Comparison of ENCODE assay signal across 9 cellular contexts in the genomic region with DNA sequence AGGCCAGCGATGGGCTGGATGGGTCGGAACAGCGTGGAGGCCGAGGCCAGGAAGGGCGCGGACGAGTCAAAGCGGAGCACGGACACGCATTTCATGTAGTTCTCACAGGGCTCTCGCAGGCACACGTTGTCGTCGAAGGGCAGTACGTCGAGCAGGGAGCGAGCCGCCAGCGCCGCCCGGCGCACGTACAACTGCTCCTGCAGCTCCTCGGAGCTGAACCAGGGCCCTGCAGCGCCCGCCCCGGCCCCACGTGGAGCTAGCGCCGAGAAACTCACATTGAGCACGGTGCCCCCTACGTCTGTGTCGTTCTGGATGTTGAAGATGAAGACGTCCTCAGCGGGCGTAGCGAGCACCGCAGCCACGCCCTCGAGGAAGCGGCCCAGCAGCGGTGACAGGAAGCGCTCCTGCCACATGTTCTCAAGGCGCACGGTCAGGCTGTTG. TPM values are rescaled to one million over a fixed set of nuclear protein-coding genes. Genes with fewer than 3 reads are reported as not detected.
DNase-seq lines count a peak whose midpoint lies in the region; ATAC-seq and TF ChIP-seq lines count a peak whose summit lies in the region.
"Had no signal": no experiment of that assay in that cellular context is flagged by ENCODE, and none has a peak within 500 bp of the region (broad histone marks: within the 10 kb centered on the region; RNA-seq: fewer than 3 reads in every experiment).

No MANE protein-coding gene starts in this region.

- peak overlapping the region; percentile 53; the same call in 1 of the 2 replicates for H3K4me3 ChIP-seq in GM08714 (ENCODE audit: low read length)
- peak overlapping the region; percentile 42 to 76 (median 53) for H3K4me3 ChIP-seq in esophagus squamous epithelium
- no peak overlapping the region for H3K4me3 ChIP-seq in smooth muscle cell
- H3K4me3 ChIP-seq in WERI-Rb-1 (ENCODE audit: low read depth, low read length) = no peak overlapping the region

- no peak for TF ChIP-seq CTCF in activated B cell treated with CpG ODN at 0.5 μM for 24 hours (IDR thresholded peaks at IDR 0.05)
- TF ChIP-seq CTCF in esophagus squamous epithelium (IDR thresholded peaks at IDR 0.05) = no peak
- TF ChIP-seq CTCF in smooth muscle cell (IDR thresholded peaks at IDR 0.05; ENCODE audit: borderline replicate concordance, insufficient read depth, poor library complexity, severe bottlenecking) = no peak
- TF ChIP-seq CTCF in WERI-Rb-1 (IDR thresholded peaks at IDR 0.05; ENCODE audit: low read depth, low read length) = no peak

- POLR2A ChIA-PET in activated B cell treated with CpG ODN at 0.5 μM for 24 hours (lab: Charles Lee) = interaction anchor here (1.0 to 1.4 kb wide), 4 partner anchors 21 to 416 kb away, joined by 3 to 4 read pairs (median 3); a partner anchor contains a TSS

- H3K36me3 Mint-ChIP-seq in activated B cell treated with CpG ODN at 0.5 μM for 24 hours (ENCODE audit: low read depth) = no peaks in the 10 kb centered on the region

- WGBS in esophagus squamous epithelium, 2 donors = 54 to 69% methylated on average over 13 to 31 of the region's 45 CpGs
- WGBS in smooth muscle cell (ENCODE audit: low lambda C conversion rate) = 76% methylated on average over 45 of the region's 45 CpGs

- no peaks in the 10 kb centered on the region for H3F3A ChIP-seq in smooth muscle cell (ENCODE audit: low read depth)

- H3K4me1 Mint-ChIP-seq in activated B cell treated with CpG ODN at 0.5 μM for 24 hours = peaks cover 19% of the 10 kb centered on the region

- in situ Hi-C loops in G401 (cut with HindIII; ENCODE audit: low sequenced_read_pairs) = no loop called here

- peaks cover 20 to 29% (median 24%) of the 10 kb centered on the region in 3 donors for H3K4me1 ChIP-seq in esophagus squamous epithelium
- H3K4me1 ChIP-seq in smooth muscle cell (ENCODE audit: low read depth) = peaks cover 4% of the 10 kb centered on the region

- no peak for TF ChIP-seq POLR2A in esophagus squamous epithelium (IDR thresholded peaks at IDR 0.05)

- H3K27ac Mint-ChIP-seq in activated B cell treated with CpG ODN at 0.5 μM for 24 hours = no peak overlapping the region

- DNase-seq in activated B cell treated with CpG ODN at 0.5 μM for 24 hours = no peak
- DNase-seq in esophagus squamous epithelium (lab: John Stamatoyannopoulos, UW) = no peak
- no peak for DNase-seq in smooth muscle cell (lab: John Stamatoyannopoulos, UW; ENCODE audit: unreplicated experiment)
- no peak for DNase-seq in WERI-Rb-1
- DNase-seq in NCI-H748 treated with DMSO at 0.1 percent for 48 hours (lab: John Stamatoyannopoulos, UW) = no peak
- DNase-seq in G401 (ENCODE audit: low spot score) = no peak
- no peak for DNase-seq in occipital lobe (lab: John Stamatoyannopoulos, UW)

- no peaks in the 10 kb centered on the region for H3K79me2 ChIP-seq in smooth muscle cell (ENCODE audit: low read depth)

- H3K4me2 ChIP-seq in smooth muscle cell = peak overlapping the region; percentile 90

- CTCF ChIA-PET in activated B cell treated with CpG ODN at 0.5 μM for 24 hours (lab: Charles Lee) = interaction anchor here (1.8 kb wide), 1 partner anchor 256 kb away, joined by 7 read pairs; no protein-coding TSS in a partner anchor

- H3K27ac ChIP-seq in esophagus squamous epithelium (peak overlapping the region in 3 of 4 donors; percentile 43 to 86 (median 76)), smooth muscle cell (ENCODE audit: low read depth) (no peak overlapping the region), WERI-Rb-1 (no peak overlapping the region)

- no peaks in the 10 kb centered on the region for H3K9me3 ChIP-seq in esophagus squamous epithelium
- H3K9me3 ChIP-seq in smooth muscle cell (replicated peaks; ENCODE audit: low read depth) = no peaks in the 10 kb centered on the region
- H3K9me3 ChIP-seq in WERI-Rb-1 (ENCODE audit: severe bottlenecking) = peaks cover 19% of the 10 kb centered on the region

- H3K36me3 ChIP-seq in esophagus squamous epithelium = no peaks in the 10 kb centered on the region
- H3K36me3 ChIP-seq in smooth muscle cell (ENCODE audit: low read depth) = no peaks in the 10 kb centered on the region
- peaks cover 94% of the 10 kb centered on the region for H3K36me3 ChIP-seq in WERI-Rb-1

- no peak overlapping the region for H3K9ac ChIP-seq in smooth muscle cell (ENCODE audit: low read depth)

- no peak overlapping the region for H2AFZ ChIP-seq in smooth muscle cell (ENCODE audit: low read depth)

- peak overlapping the region; percentile 78 for H3K4me3 Mint-ChIP-seq in activated B cell treated with CpG ODN at 0.5 μM for 24 hours

- H4K20me1 ChIP-seq in smooth muscle cell (ENCODE audit: low read depth) = peaks cover 2% of the 10 kb centered on the region

- no peaks in the 10 kb centered on the region for H3K9me3 Mint-ChIP-seq in activated B cell treated with CpG ODN at 0.5 μM for 24 hours

- no peak for ATAC-seq in activated B cell treated with CpG ODN at 0.5 μM for 24 hours (ENCODE audit: low read depth)

- intact Hi-C loops in activated B cell treated with CpG ODN at 0.5 μM for 24 hours (cut with micrococcal nuclease) = loop anchor here (1.0 to 2.0 kb wide), 5 partner anchors 22 to 256 kb away; a partner anchor contains a TSS
- intact Hi-C loops in esophagus squamous epithelium (cut with DNase I) = no loop called here

- H3K27me3 Mint-ChIP-seq in activated B cell treated with CpG ODN at 0.5 μM for 24 hours = peaks cover 13% of the 10 kb centered on the region

- H3K27me3 ChIP-seq in esophagus squamous epithelium (peaks cover 0 to 58% (median under 1%) of the 10 kb centered on the region in 4 donors), smooth muscle cell (ENCODE audit: low read depth) (no peaks in the 10 kb centered on the region), WERI-Rb-1 (ENCODE audit: insufficient read depth, low read depth, severe bottlenecking) (no peaks in the 10 kb centered on the region)

RNA-seq across cellular contexts. Expression of a gene that starts 5.8 kb away (rescaled TPM):
- total RNA-seq in activated B cell treated with CpG ODN at 0.5 μM for 24 hours (1.5 and 2.3 TPM in 2 replicates), esophagus squamous epithelium (under 1 TPM; 0.31 to 0.76 (median 0.45) TPM), smooth muscle cell (2.5 and 3.1 TPM in 2 replicates), occipital lobe (34.5 TPM)
- 1.5 and 2.4 TPM in 2 replicates for polyA plus RNA-seq in smooth muscle cell
- 4.6 and 5.0 TPM in 2 replicates for total RNA-seq in G401 (2014; rRNA removed; shearing (Covaris generic))

RNA-seq across cellular contexts. Expression of a gene that starts 21.6 kb away (rescaled TPM):
- 12.4 and 21.5 TPM in 2 replicates for total RNA-seq in activated B cell treated with CpG ODN at 0.5 μM for 24 hours
- total RNA-seq in esophagus squamous epithelium = 1 to 10 TPM; 7.7 to 9.4 (median 9.0) TPM
- 28.4 and 29.4 TPM in 2 replicates for total RNA-seq in smooth muscle cell
- polyA plus RNA-seq in smooth muscle cell = 34.8 and 42.4 TPM in 2 replicates
- 40.2 and 51.0 TPM in 2 replicates for total RNA-seq in G401 (2014; rRNA removed; shearing (Covaris generic))
- total RNA-seq in occipital lobe = 4.5 TPM

RNA-seq across cellular contexts. Expression of a gene that starts 28.9 kb away (rescaled TPM):
- total RNA-seq in activated B cell treated with CpG ODN at 0.5 μM for 24 hours = 9.2 and 9.7 TPM in 2 replicates
- 10 to 100 TPM; 12.4 to 16.8 (median 15.0) TPM for total RNA-seq in esophagus squamous epithelium
- total RNA-seq in smooth muscle cell = 18.3 and 21.6 TPM in 2 replicates
- polyA plus RNA-seq in smooth muscle cell = 13.8 and 21.9 TPM in 2 replicates
- total RNA-seq in G401 (2014; rRNA removed; shearing (Covaris generic)) = 12.9 and 17.1 TPM in 2 replicates
- 8.4 TPM for total RNA-seq in occipital lobe

RNA-seq across cellular contexts. Expression of a gene that starts 35.3 kb away (rescaled TPM):
- total RNA-seq in activated B cell treated with CpG ODN at 0.5 μM for 24 hours = not detected in 2 replicates
- not detected for total RNA-seq in esophagus squamous epithelium
- not detected in 2 replicates for total RNA-seq in smooth muscle cell
- 0.25 and 0.47 TPM in 2 replicates for polyA plus RNA-seq in smooth muscle cell
- total RNA-seq in G401 (2014; rRNA removed; shearing (Covaris generic)) = not detected in 2 replicates
- not detected for total RNA-seq in occipital lobe
- total RNA-seq: M059J had no signal

RNA-seq across cellular contexts. Expression of a gene that starts 47.4 kb away (rescaled TPM):
- 117 and 118 TPM in 2 replicates for total RNA-seq in activated B cell treated with CpG ODN at 0.5 μM for 24 hours
- total RNA-seq in esophagus squamous epithelium = 100 to 1,000 TPM; 213 to 471 (median 356) TPM
- 206 and 250 TPM in 2 replicates for total RNA-seq in smooth muscle cell
- polyA plus RNA-seq in smooth muscle cell = 425 and 428 TPM in 2 replicates
- 474 and 540 TPM in 2 replicates for total RNA-seq in G401 (2014; rRNA removed; shearing (Covaris generic))
- 124 TPM for total RNA-seq in occipital lobe

Comparison
In these comparisons a context has a peak if more than half of its experiments do, and no peak if none do; other contexts are left out.
1. H3K4me3 ChIP-seq: peak in GM08714 (single experiment) and esophagus squamous epithelium (4 of 4); none in smooth muscle cell (single experiment) and WERI-Rb-1 (single experiment).
2. H3K27ac ChIP-seq: peak in esophagus squamous epithelium (3 of 4); none in smooth muscle cell (single experiment) and WERI-Rb-1 (single experiment).